Comparison of ENCODE assay signal across 11 cellular contexts in the genomic region with DNA sequence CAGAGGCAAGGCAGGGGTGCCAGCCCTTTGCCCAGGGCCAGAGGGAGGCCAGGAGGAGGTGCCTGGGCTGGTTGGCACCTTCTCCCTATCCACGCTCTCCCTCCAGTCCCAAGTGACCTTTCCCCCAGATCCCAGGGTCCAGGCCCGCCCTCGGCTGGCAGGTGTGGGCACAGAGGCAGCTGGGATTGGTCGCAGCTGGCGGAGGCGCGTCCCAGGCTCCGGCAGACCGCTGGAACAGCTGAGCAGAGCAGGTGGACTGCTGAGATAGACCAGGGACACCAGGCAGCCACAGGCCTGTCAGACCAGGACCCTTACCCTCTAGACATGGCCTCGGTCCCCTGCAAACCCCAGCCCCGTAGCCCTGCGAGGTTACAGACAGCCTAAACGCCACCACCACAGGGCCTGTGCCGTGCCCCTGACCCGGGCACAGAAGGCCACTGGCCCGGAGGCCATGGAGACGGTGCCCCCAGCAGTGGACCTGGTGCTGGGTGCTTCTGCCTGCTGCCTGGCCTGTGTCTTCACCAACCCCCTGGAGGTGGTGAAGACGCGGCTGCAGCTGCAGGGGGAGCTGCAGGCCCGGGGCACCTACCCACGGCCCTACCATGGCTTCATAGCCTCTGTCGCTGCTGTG. TPM values are rescaled to one million over a fixed set of nuclear protein-coding genes. Genes with fewer than 3 reads are reported as not detected.
DNase-seq lines count a peak whose midpoint lies in the region; ATAC-seq and TF ChIP-seq lines count a peak whose summit lies in the region.
"Had no signal": no experiment of that assay in that cellular context is flagged by ENCODE, and none has a peak within 500 bp of the region (broad histone marks: within the 10 kb centered on the region; RNA-seq: fewer than 3 reads in every experiment).

A gene (plus strand): TSS at position 224 of the 631 bp plus-strand sequence. CDS start 228 bp downstream, at position 452.

- H3K27me3 ChIP-seq in lower lobe of right lung (ENCODE audit: low read depth): no peaks in the 10 kb centered on the region
- H3K27me3 ChIP-seq: BLaER1 treated with 17β-estradiol and CSF1 and Interleukin-3, amounts not matched to agents 10 nM and 100 nM; neutrophil had no signal

- ATAC-seq in lower lobe of right lung: peak; percentile 86 to 88
- ATAC-seq: activated CD8-positive, alpha-beta T cell treated with anti-CD3 and anti-CD28 coated beads for 36 hours had no signal

- DNase-seq in NCI-H128 (lab: John Stamatoyannopoulos, UW; ENCODE audit: unreplicated experiment) (peak; percentile 42), coronary artery (ENCODE audit: low spot score) (no peak), lower lobe of right lung (peak; percentile 86), HCEC 1CT (no peak), GM19238 (ENCODE audit: insufficient read length, low spot score) (no peak), UCSD-AML1 (lab: John Stamatoyannopoulos, UW; ENCODE audit: unreplicated experiment) (no peak), G401 (ENCODE audit: low spot score) (no peak)
- DNase-seq: activated CD8-positive, alpha-beta T cell treated with anti-CD3 and anti-CD28 coated beads for 36 hours had no signal

- H3K4me3 ChIP-seq in coronary artery (no peak within 1 kb of the TSS), lower lobe of right lung (no peak within 1 kb of the TSS)
- H3K4me3 ChIP-seq: BLaER1 treated with 17β-estradiol and CSF1 and Interleukin-3, amounts not matched to agents 10 nM and 100 nM had no signal

- in situ Hi-C loops in G401 (cut with HindIII; ENCODE audit: low sequenced_read_pairs): loop anchor here (25.0 kb wide), 1 partner anchor 149 kb away; a partner anchor contains a TSS

- H3K9me3 ChIP-seq in lower lobe of right lung: no peaks in the 10 kb centered on the region
- H3K9me3 ChIP-seq: BLaER1 treated with 17β-estradiol and CSF1 and Interleukin-3, amounts not matched to agents 10 nM and 100 nM; neutrophil had no signal

- TF ChIP-seq CTCF in 22Rv1 (IDR thresholded peaks at IDR 0.05) (0 out of 2 replicates have a peak, but pooled peaks have one; percentile 7), coronary artery (IDR thresholded peaks at IDR 0.05) (no peak), lower lobe of right lung (IDR thresholded peaks at IDR 0.05) (no peak)

- peaks cover 18% of the 10 kb centered on the region for H3K4me1 ChIP-seq in lower lobe of right lung

- peaks cover 39% of the 10 kb centered on the region for H3K36me3 ChIP-seq in lower lobe of right lung

- H3K27ac ChIP-seq in 22Rv1 (peak within 1 kb of the TSS; percentile 69), coronary artery (peak within 1 kb of the TSS; percentile 58 to 68), lower lobe of right lung (peak within 1 kb of the TSS; percentile 53)
- H3K27ac ChIP-seq: BLaER1 treated with 17β-estradiol and CSF1 and Interleukin-3, amounts not matched to agents 10 nM and 100 nM; neutrophil had no signal

- intact Hi-C loops in lower lobe of right lung (cut with DNase I): no loop called here

RNA-seq across cellular contexts. Expression of the gene that starts here (rescaled TPM):
- 3.5 TPM for total RNA-seq in lower lobe of right lung
- total RNA-seq in G401 (2014; rRNA removed; shearing (Covaris generic)): 0.75 TPM in 1 of 2 replicates, not detected in the other

Comparison
In these comparisons a context has a peak if more than half of its experiments do, and no peak if none do; other contexts are left out.
1. DNase-seq: peak in NCI-H128 (single experiment) and lower lobe of right lung (single experiment); none in coronary artery (single experiment), HCEC 1CT (single experiment), GM19238 (single experiment), UCSD-AML1 (single experiment) and G401 (single experiment).
2. Peak in every context shown above with its lines, with median percentiles within 50 percentile points of each other: H3K27ac ChIP-seq.